19 cellular contexts compared by ENCODE assay signal in genomic region chr13:63305641-63306133, GRCh38.
"Had no signal": no experiment of that assay in that cellular context is flagged by ENCODE, and none has a peak within 500 bp of the region (broad histone marks: within the 10 kb centered on the region; RNA-seq: fewer than 3 reads in every experiment).

No MANE protein-coding gene starts in this region.

- H3K4me3 ChIP-seq: PC-9, SJCRH30 had no signal

- H3K36me3 Mint-ChIP-seq: activated naive CD8-positive, alpha-beta T cell treated with anti-CD3 and anti-CD28 coated beads for 36 hours; IgD-negative memory B cell had no signal

- H3K36me3 ChIP-seq: SJCRH30 had no signal

- H3K4me1 ChIP-seq: SJCRH30 had no signal

- H3K4me3 Mint-ChIP-seq: activated CD8-positive, alpha-beta T cell treated with anti-CD3 and anti-CD28 coated beads, Interleukin-2, amount 10 ng/mL, durations not matched to agents 7 days and 5 days; activated naive CD4-positive, alpha-beta T cell treated with anti-CD3 and anti-CD28 coated beads for 36 hours; activated naive CD8-positive, alpha-beta T cell treated with anti-CD3 and anti-CD28 coated beads for 36 hours; IgD-negative memory B cell had no signal

- ATAC-seq: activated CD8-positive, alpha-beta T cell treated with anti-CD3 and anti-CD28 coated beads, Interleukin-2, amount 10 ng/mL, durations not matched to agents 7 days and 5 days had no signal

- H3K4me1 Mint-ChIP-seq: activated naive CD8-positive, alpha-beta T cell treated with anti-CD3 and anti-CD28 coated beads for 36 hours; IgD-negative memory B cell had no signal

- H3K27ac ChIP-seq: PC-9, SJCRH30 had no signal

- H3K9ac ChIP-seq: SK-N-SH had no signal

- H3K27me3 ChIP-seq: SJCRH30 had no signal

- H3K27me3 Mint-ChIP-seq: activated naive CD8-positive, alpha-beta T cell treated with anti-CD3 and anti-CD28 coated beads for 36 hours; IgD-negative memory B cell had no signal

- H3K27ac Mint-ChIP-seq: activated CD8-positive, alpha-beta T cell treated with anti-CD3 and anti-CD28 coated beads, Interleukin-2, amount 10 ng/mL, durations not matched to agents 7 days and 5 days; activated naive CD4-positive, alpha-beta T cell treated with anti-CD3 and anti-CD28 coated beads for 36 hours; activated naive CD8-positive, alpha-beta T cell treated with anti-CD3 and anti-CD28 coated beads for 36 hours; IgD-negative memory B cell had no signal

- H3K9me3 ChIP-seq: SJCRH30, SK-N-SH had no signal

- DNase-seq: activated CD4-positive, alpha-beta T cell treated with anti-CD3 and anti-CD28 coated beads for 48 hours; activated CD4-positive, alpha-beta T cell treated with anti-CD3 and anti-CD28 coated beads, Interleukin-2, amount 50 U/mL, for 4 hours; activated CD4-positive, CD25-positive, alpha-beta regulatory T cell treated with anti-CD3 and anti-CD28 coated beads, Interleukin-2, amount 50 U/mL, for 72 hours; activated CD8-positive, alpha-beta memory T cell treated with anti-CD3 and anti-CD28 coated beads, Interleukin-2, amount 50 U/mL, for 48 hours; activated CD8-positive, alpha-beta T cell treated with anti-CD3 and anti-CD28 coated beads, Interleukin-2, amount 10 ng/mL, durations not matched to agents 7 days and 5 days; activated naive CD4-positive, alpha-beta T cell treated with anti-CD3 and anti-CD28 coated beads for 36 hours; activated naive CD8-positive, alpha-beta T cell treated with anti-CD3 and anti-CD28 coated beads for 36 hours; activated T-cell treated with anti-CD3 and anti-CD28 coated beads, Interleukin-2, amount 50 U/mL, for 1 hour; KG1; NCI-H1092; NCI-H1417; NCI-H1694 treated with DMSO at 0.1 percent for 48 hours; NCI-H2081; NCI-H510A treated with DMSO at 0.1 percent for 48 hours; PC-9; SJCRH30; SK-N-SH; SW 1271 had no signal
